Comparison of ENCODE assay signal across 9 cellular contexts in genomic region chr18:76619342-76620315, GRCh38.
DNase-seq lines count a peak whose midpoint lies in the region; ATAC-seq, FAIRE-seq and TF ChIP-seq lines count a peak whose summit lies in the region.
"Had no signal": no experiment of that assay in that cellular context is flagged by ENCODE, and none has a peak within 500 bp of the region (broad histone marks: within the 10 kb centered on the region; RNA-seq: fewer than 3 reads in every experiment).

No MANE protein-coding gene starts in this region.

- FAIRE-seq in HepG2 (lab: Jason Lieb, UNC), result no peak

- no peak overlapping the region for H2AFZ ChIP-seq in HepG2 (ENCODE audit: low read length)

- no peak overlapping the region for H3K4me2 ChIP-seq in HepG2 (ENCODE audit: low read depth, low read length)

- no peaks in the 10 kb centered on the region for H4K20me1 ChIP-seq in HepG2 (ENCODE audit: insufficient read depth, low read length)

- in situ Hi-C loops in HepG2 (cut with HindIII; ENCODE audit: extremely low pct_ligation_motif_present, low pct_unique_long_range_greater_than_20kb), result no loop called here

- TF ChIP-seq POLR2A in HepG2 (IDR thresholded peaks at IDR 0.05; ENCODE audit: insufficient read depth in 1 of 2, low read depth in 2 of 2, low read length in 2 of 2), result no peak
- no peak for TF ChIP-seq POLR2A in stomach (IDR thresholded peaks at IDR 0.05)

- H3K4me1 ChIP-seq in HepG2 (ENCODE audit: insufficient read depth, low read length) (peaks cover 19% of the 10 kb centered on the region), stomach (peaks cover 24 to 42% (median 36%) of the 10 kb centered on the region in 4 donors)

- intact Hi-C loops in HepG2 (cut with micrococcal nuclease; ENCODE audit: unreplicated experiment), result no loop called here
- intact Hi-C loops in stomach (cut with DNase I; ENCODE audit: low total_unique reads), result no loop called here
- intact Hi-C loops in activated CD4-positive, alpha-beta T cell treated with anti-CD3 and anti-CD28 coated beads, Interleukin-2, amount 10 ng/mL, durations not matched to agents 24 days and 14 days (cut with micrococcal nuclease), result no loop called here

- TF ChIP-seq CTCF in HepG2 (CRISPR knock-in tag; IDR thresholded peaks at IDR 0.05) (no peak), stomach (IDR thresholded peaks at IDR 0.05) (no peak)

- H3K36me3 Mint-ChIP-seq in activated CD4-positive, alpha-beta T cell treated with anti-CD3 and anti-CD28 coated beads, Interleukin-2, amount 10 ng/mL, durations not matched to agents 24 days and 14 days (ENCODE audit: low read depth), result no peaks in the 10 kb centered on the region

- H3K27ac Mint-ChIP-seq in activated CD4-positive, alpha-beta T cell treated with anti-CD3 and anti-CD28 coated beads, Interleukin-2, amount 10 ng/mL, durations not matched to agents 24 days and 14 days, result no peak overlapping the region
- H3K27ac Mint-ChIP-seq: activated B cell treated with CpG ODN at 0.5 μM for 24 hours had no signal

- H3K79me2 ChIP-seq in HepG2 (ENCODE audit: insufficient read depth, low read length), result no peaks in the 10 kb centered on the region

- POLR2A ChIA-PET in HepG2 (lab: Yijun Ruan, JAX), result no interaction called here

- no peaks in the 10 kb centered on the region for H3K36me3 ChIP-seq in HepG2 (replicated peaks in 1 of 2; ENCODE audit: control insufficient read depth in 1 of 2, insufficient read depth in 2 of 2, low read length in 2 of 2)
- H3K36me3 ChIP-seq in stomach, result no peaks in the 10 kb centered on the region

- DNase-seq in NCI-H2171 treated with DMSO at 0.1 percent for 48 hours (lab: John Stamatoyannopoulos, UW) (peak; percentile 8), NCI-H2171 (lab: John Stamatoyannopoulos, UW) (no peak), NCI-H187 treated with DMSO at 0.1 percent for 48 hours (lab: John Stamatoyannopoulos, UW) (peak; percentile 16), caudate nucleus (lab: John Stamatoyannopoulos, UW) (peak in 21 of 61 donors; percentile 15 to 56 (median 36)), HepG2 (ENCODE audit: low spot score) (no peak), stomach (peak; percentile 81)
- no peak for DNase-seq in activated CD4-positive, alpha-beta T cell treated with anti-CD3 and anti-CD28 coated beads, Interleukin-2, amount 10 ng/mL, durations not matched to agents 24 days and 14 days

- no peak for TF ChIP-seq RAD21 in HepG2 (CRISPR knock-in tag; IDR thresholded peaks at IDR 0.05)

- H3K9me3 ChIP-seq in HepG2 (ENCODE audit: low read length) (no peaks in the 10 kb centered on the region), stomach (no peaks in the 10 kb centered on the region)

- peaks cover 7% of the 10 kb centered on the region for H3K4me1 Mint-ChIP-seq in activated CD4-positive, alpha-beta T cell treated with anti-CD3 and anti-CD28 coated beads, Interleukin-2, amount 10 ng/mL, durations not matched to agents 24 days and 14 days

- TF ChIP-seq EP300 in HepG2 (IDR thresholded peaks at IDR 0.05; ENCODE audit: low read depth in 2 of 2, low read length in 2 of 2) (no peak), HepG2 (CRISPR knock-in tag; IDR thresholded peaks at IDR 0.05; ENCODE audit: borderline replicate concordance) (no peak), stomach (IDR thresholded peaks at IDR 0.05) (no peak)

- H3K9ac ChIP-seq in HepG2 (ENCODE audit: insufficient read depth, low read depth, low read length), result no peak overlapping the region

- CTCF ChIA-PET in HepG2 (lab: Yijun Ruan, JAX; ENCODE audit: low intra/inter-chr PET ratio, low total read pairs), result no interaction called here

- H3K27me3 ChIP-seq in HepG2 (ENCODE audit: control insufficient read depth in 1 of 2, insufficient read depth in 2 of 2, low read length in 2 of 2), result peaks cover 2 to 65% of the 10 kb centered on the region in 2 experiments; a peak in 4 of 5 replicates
- H3K27me3 ChIP-seq in stomach, result no peaks in the 10 kb centered on the region

- H3K27ac ChIP-seq in caudate nucleus (ENCODE audit: low read depth, low read length) (peak overlapping the region; percentile 67), HepG2 (ENCODE audit: extremely low read length, insufficient read depth, low read length) (no peak overlapping the region), stomach (peak overlapping the region; percentile 59 to 86 (median 81))

- 57% methylated on average over 29 of the region's 38 CpGs for WGBS in HepG2 (ENCODE audit: low lambda C conversion rate)
- 17 to 29% (median 18%) methylated on average over 30 to 37 of the region's 38 CpGs for WGBS in stomach, 5 donors

- ATAC-seq in HepG2, result peak; percentile 37
- no peak for ATAC-seq in HG02885 (IDR thresholded peaks at IDR 0.05; ENCODE audit: poor library complexity, unreplicated experiment)

- H3K27me3 Mint-ChIP-seq in activated CD4-positive, alpha-beta T cell treated with anti-CD3 and anti-CD28 coated beads, Interleukin-2, amount 10 ng/mL, durations not matched to agents 24 days and 14 days, result peaks cover 30% of the 10 kb centered on the region

- H3K4me3 Mint-ChIP-seq in activated CD4-positive, alpha-beta T cell treated with anti-CD3 and anti-CD28 coated beads, Interleukin-2, amount 10 ng/mL, durations not matched to agents 24 days and 14 days, result no peak overlapping the region
- H3K4me3 Mint-ChIP-seq: activated B cell treated with CpG ODN at 0.5 μM for 24 hours had no signal

- no peaks in the 10 kb centered on the region for H3K9me3 Mint-ChIP-seq in activated CD4-positive, alpha-beta T cell treated with anti-CD3 and anti-CD28 coated beads, Interleukin-2, amount 10 ng/mL, durations not matched to agents 24 days and 14 days
- H3K9me3 Mint-ChIP-seq: activated B cell treated with CpG ODN at 0.5 μM for 24 hours had no signal

- BruUV-seq in HepG2 (replicated peaks; lab: Mats Ljungman, UMichigan), result no TSS peak

- H3K4me3 ChIP-seq in HepG2 (replicated peaks in 1 of 3; ENCODE audit: insufficient read depth in 1 of 3, low read depth in 2 of 3, low read length in 3 of 3), result no peak overlapping the region
- H3K4me3 ChIP-seq in stomach, result peak overlapping the region; percentile 41 to 45 (median 42)

TF ChIP-seq in HepG2, 621 proteins besides CTCF, POLR2A, EP300 and RAD21:
- TF ChIP-seq TAF1 (CRISPR knock-in tag; IDR thresholded peaks at IDR 0.05) (no peak), PCBP1 (IDR thresholded peaks at IDR 0.05; ENCODE audit: borderline replicate concordance, low read depth, low read length) (0 out of 2 replicates have a peak, but pooled peaks have one; percentile 31)

Comparison
In these comparisons a context has a peak if more than half of its experiments do, and no peak if none do; other contexts are left out.
1. DNase-seq: peak in NCI-H2171 treated with DMSO at 0.1 percent for 48 hours (single experiment), NCI-H187 treated with DMSO at 0.1 percent for 48 hours (single experiment) and stomach (single experiment); none in NCI-H2171 (single experiment), HepG2 (single experiment) and activated CD4-positive, alpha-beta T cell treated with anti-CD3 and anti-CD28 coated beads, Interleukin-2, amount 10 ng/mL, durations not matched to agents 24 days and 14 days (single experiment).
2. H3K4me3 ChIP-seq: peak in stomach (4 of 4); none in HepG2 (0 of 3).